In the genomic region with DNA sequence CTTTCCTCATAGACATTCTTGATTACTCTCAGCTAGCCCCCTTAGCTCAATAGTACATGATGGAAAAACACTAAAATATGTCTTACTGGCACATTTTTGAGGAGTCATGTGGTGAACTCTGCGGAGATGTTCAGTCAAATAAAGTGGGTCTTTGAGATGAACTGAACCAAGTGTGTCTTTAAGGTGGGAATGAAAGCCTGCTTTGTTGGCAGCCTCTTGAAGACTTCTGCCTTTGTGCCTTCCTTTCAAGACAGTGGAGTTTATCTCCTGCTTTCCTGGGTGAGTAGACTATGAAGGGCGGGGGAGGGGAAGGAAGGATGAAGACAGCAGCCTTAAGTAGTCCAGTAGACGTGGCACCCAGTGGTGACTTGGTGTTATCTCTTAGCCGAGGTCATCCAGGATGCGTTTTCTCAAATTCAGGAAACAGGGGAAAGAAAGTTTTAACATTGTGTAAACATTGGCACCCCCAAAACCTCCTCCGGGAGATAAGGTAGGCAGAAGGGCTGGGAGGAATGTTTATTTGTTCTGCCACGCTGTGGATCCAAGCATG, we compare ENCODE assay signal across 15 cellular contexts.
A peak's percentile ranks its signal among the peaks of the same experiment; 100 is the strongest.
DNase-seq lines count a peak whose midpoint lies in the region; ATAC-seq and TF ChIP-seq lines count a peak whose summit lies in the region.
"Had no signal": no experiment of that assay in that cellular context is flagged by ENCODE, and none has a peak within 500 bp of the region (broad histone marks: within the 10 kb centered on the region; RNA-seq: fewer than 3 reads in every experiment).

No MANE protein-coding gene starts in this region.

- no peak overlapping the region for H3K9ac ChIP-seq in smooth muscle cell (ENCODE audit: low read depth)

- H3K9me3 ChIP-seq in PC-9 (ENCODE audit: insufficient read depth, low read depth) (no peaks in the 10 kb centered on the region), smooth muscle cell (replicated peaks; ENCODE audit: low read depth) (no peaks in the 10 kb centered on the region)
- H3K9me3 ChIP-seq: MG63 had no signal

- peaks cover 5% of the 10 kb centered on the region; the same call in 1 of the 2 replicates for H3F3A ChIP-seq in PC-9 (ENCODE audit: insufficient read depth, low read depth)
- H3F3A ChIP-seq in smooth muscle cell (ENCODE audit: low read depth), result peaks cover 3% of the 10 kb centered on the region

- H3K4me1 ChIP-seq in PC-9 (replicated peaks; ENCODE audit: insufficient read depth), result peaks cover 20% of the 10 kb centered on the region
- H3K4me1 ChIP-seq in smooth muscle cell (ENCODE audit: low read depth), result peaks cover 41% of the 10 kb centered on the region

- intact Hi-C loops in PC-9 (cut with micrococcal nuclease; ENCODE audit: unreplicated experiment), result no loop called here
- intact Hi-C loops in Right ventricle myocardium superior (cut with DNase I), result no loop called here

- no peaks in the 10 kb centered on the region for H3K27me3 ChIP-seq in PC-9 (ENCODE audit: insufficient read depth, low read depth)
- H3K27me3 ChIP-seq in smooth muscle cell (ENCODE audit: low read depth), result no peaks in the 10 kb centered on the region
- H3K27me3 ChIP-seq: MG63 had no signal

- H3K9me2 ChIP-seq in PC-9 (ENCODE audit: insufficient read depth), result no peaks in the 10 kb centered on the region

- H3K4me2 ChIP-seq in PC-9 (peak overlapping the region; percentile 8; the same call in 1 of the 2 replicates), smooth muscle cell (peak overlapping the region; percentile 1)

- 42% methylated on average over 7 of the region's 7 CpGs for WGBS in smooth muscle cell (ENCODE audit: low lambda C conversion rate)

- CTCF ChIA-PET in PC-9 (lab: Charles Lee), result no interaction called here

- BruUV-seq in PC-9 (replicated peaks; lab: Mats Ljungman, UMichigan), result no TSS peak

- H4K20me1 ChIP-seq in PC-9 (ENCODE audit: insufficient read depth), result no peaks in the 10 kb centered on the region
- no peaks in the 10 kb centered on the region for H4K20me1 ChIP-seq in smooth muscle cell (ENCODE audit: low read depth)

- TF ChIP-seq CTCF in PC-9 (conservative IDR thresholded peaks at IDR 0.05) (no peak), smooth muscle cell (IDR thresholded peaks at IDR 0.05; ENCODE audit: borderline replicate concordance, insufficient read depth, poor library complexity, severe bottlenecking) (no peak)

- no peak overlapping the region for H2AFZ ChIP-seq in PC-9
- no peak overlapping the region for H2AFZ ChIP-seq in smooth muscle cell (ENCODE audit: low read depth)

- H3K36me3 ChIP-seq in PC-9 (ENCODE audit: low read depth) (no peaks in the 10 kb centered on the region), smooth muscle cell (ENCODE audit: low read depth) (no peaks in the 10 kb centered on the region)

- H3K79me2 ChIP-seq in PC-9 (ENCODE audit: low read depth) (no peaks in the 10 kb centered on the region), smooth muscle cell (ENCODE audit: low read depth) (no peaks in the 10 kb centered on the region)

- no peak overlapping the region for H3K27ac ChIP-seq in PC-9
- H3K27ac ChIP-seq in smooth muscle cell (ENCODE audit: low read depth), result no peak overlapping the region

- POLR2A ChIA-PET in PC-9 (lab: Charles Lee; ENCODE audit: unreplicated experiment), result no interaction called here

- peak; percentile 2 for DNase-seq in Daoy (ENCODE audit: low read depth)
- DNase-seq in PC-9, result no peak
- DNase-seq in foreskin melanocyte, result peak; percentile 83
- no peak for DNase-seq in smooth muscle cell (lab: John Stamatoyannopoulos, UW; ENCODE audit: unreplicated experiment)
- DNase-seq in activated naive CD4-positive, alpha-beta T cell (lab: John Stamatoyannopoulos, UW), result no peak
- no peak for DNase-seq in DMS53 (lab: John Stamatoyannopoulos, UW)
- no peak for DNase-seq in Right ventricle myocardium superior
- DNase-seq: Calu3; CD4-positive, CD25-positive, alpha-beta regulatory T cell; MG63; NCI-H1092; NCI-H146; NCI-H2081 treated with DMSO at 0.1 percent for 48 hours; NCI-H510A treated with DMSO at 0.1 percent for 48 hours; SIG-M5 had no signal

- ATAC-seq in Right ventricle myocardium superior (ENCODE audit: poor library complexity), result no peak

- H3K4me3 ChIP-seq in PC-9 (no peak overlapping the region), smooth muscle cell (no peak overlapping the region)
- H3K4me3 ChIP-seq: MG63 had no signal

Comparison
In these comparisons a context has a peak if more than half of its experiments do, and no peak if none do; other contexts are left out.
1. DNase-seq: peak in Daoy (single experiment) and foreskin melanocyte (single experiment); none in PC-9 (0 of 2), smooth muscle cell (single experiment), activated naive CD4-positive, alpha-beta T cell (0 of 4), DMS53 (single experiment) and Right ventricle myocardium superior (single experiment).